ENCODE assay signal across 8 cellular contexts in genomic region chr15:89556413-89557262, GRCh38. TPM values are rescaled to one million over a fixed set of nuclear protein-coding genes. Genes with fewer than 3 reads are reported as not detected.
DNase-seq lines count a peak whose midpoint lies in the region; ATAC-seq, FAIRE-seq and TF ChIP-seq lines count a peak whose summit lies in the region.

No MANE protein-coding gene starts in this region.

- H3K9me3 ChIP-seq in A549 = no peaks in the 10 kb centered on the region

- TF ChIP-seq RAD21 in A549 (conservative IDR thresholded peaks at IDR 0.05 in 1 of 2, IDR thresholded peaks at IDR 0.05 in 1 of 2) = peak; percentile 86 to 87

- ATAC-seq in A549 (peak; percentile 79 to 93), HG03442 (IDR thresholded peaks at IDR 0.05; ENCODE audit: unreplicated experiment) (no peak)

- no peak overlapping the region for H3K27ac Mint-ChIP-seq in T-helper 2 cell treated with Interferon-gamma antibody and Interleukin-4, amounts not matched to agents 5 μg/mL and 100 μg/mL, for 36 hours

- H3K4me3 ChIP-seq in A549 = no peak overlapping the region

- POLR2A ChIA-PET in A549 (lab: Yijun Ruan, JAX) = no interaction called here
- POLR2A ChIA-PET in GM10248 (lab: Yijun Ruan, JAX) = no interaction called here

- CTCF ChIA-PET in A549 (lab: Yijun Ruan, JAX) = interaction anchor here (0.7 to 6.5 kb wide), 3 partner anchors 8 to 64 kb away, joined by 3 to 98 read pairs (median 78); partner anchors contain the start of gene RHCG
- CTCF ChIA-PET in GM10248 (lab: Yijun Ruan, JAX) = no interaction called here

- H3K4me3 Mint-ChIP-seq in T-helper 2 cell treated with Interferon-gamma antibody and Interleukin-4, amounts not matched to agents 5 μg/mL and 100 μg/mL, for 36 hours = no peak overlapping the region

- DNase-seq in A549 (ENCODE audit: low read depth in 1 of 2, low spot score in 1 of 2) (peak; percentile 72 to 89), GM10248 (ENCODE audit: extremely low spot score) (peak; percentile 56), NCI-H146 (lab: John Stamatoyannopoulos, UW) (peak; percentile 48), cerebellar cortex (ENCODE audit: low spot score) (peak; percentile 83), kidney tubule cell (ENCODE audit: low spot score) (peak; percentile 73)
- DNase-seq in T-helper 2 cell treated with Interferon-gamma antibody and Interleukin-4, amounts not matched to agents 5 μg/mL and 100 μg/mL, for 36 hours (ENCODE audit: low spot score) = peak; percentile 16
- peak in 2 of 3 experiments; percentile 15 to 28 for DNase-seq in stimulated activated CD4-positive, alpha-beta T cell treated with anti-CD3 and anti-CD28 coated beads, TNF-alpha, amount 100 ng/mL, for 4 hours (ENCODE audit: low read depth in 3 of 3)

- peaks cover 8% of the 10 kb centered on the region for H3K27me3 Mint-ChIP-seq in T-helper 2 cell treated with Interferon-gamma antibody and Interleukin-4, amounts not matched to agents 5 μg/mL and 100 μg/mL, for 36 hours (ENCODE audit: low read depth)

- no peaks in the 10 kb centered on the region for H3K4me1 Mint-ChIP-seq in T-helper 2 cell treated with Interferon-gamma antibody and Interleukin-4, amounts not matched to agents 5 μg/mL and 100 μg/mL, for 36 hours (ENCODE audit: low read depth)

- TF ChIP-seq CTCF in A549 (IDR thresholded peaks at IDR 0.05) = peak; percentile 89
- peak; percentile 77 for TF ChIP-seq CTCF in GM10248 (IDR thresholded peaks at IDR 0.05; ENCODE audit: control extremely low read depth, extremely low read depth, low read depth, missing control alignments)

- peak overlapping the region in 1 of 2 experiments; percentile 48; a peak in 1 of 6 replicates for H3K27ac ChIP-seq in A549

- H3K4me1 ChIP-seq in A549 = peaks cover 3% of the 10 kb centered on the region; the same call in 2 of the 3 replicates

- no peaks in the 10 kb centered on the region for H3K36me3 Mint-ChIP-seq in T-helper 2 cell treated with Interferon-gamma antibody and Interleukin-4, amounts not matched to agents 5 μg/mL and 100 μg/mL, for 36 hours (ENCODE audit: low read depth)

- no peak for TF ChIP-seq POLR2A in A549 (IDR thresholded peaks at IDR 0.05; ENCODE audit: low read length)

- H3K9me3 Mint-ChIP-seq in T-helper 2 cell treated with Interferon-gamma antibody and Interleukin-4, amounts not matched to agents 5 μg/mL and 100 μg/mL, for 36 hours = no peaks in the 10 kb centered on the region

- no peak for TF ChIP-seq EP300 in A549 (IDR thresholded peaks at IDR 0.05)

- peak overlapping the region; percentile 53 for H3K4me2 ChIP-seq in A549

- WGBS in A549 (ENCODE audit: missing lambda C conversion rate) = 35% methylated on average over 9 of the region's 9 CpGs

- FAIRE-seq in A549 (lab: Jason Lieb, UNC) = peak; percentile 90

TF ChIP-seq in A549, 52 proteins besides CTCF, POLR2A, EP300 and RAD21:
- TF ChIP-seq RARB (CRISPR knock-in tag; IDR thresholded peaks at IDR 0.05) (no peak), SMC3 (IDR thresholded peaks at IDR 0.05) (peak; percentile 88), MYC (IDR thresholded peaks at IDR 0.05; ENCODE audit: borderline replicate concordance, low read length) (peak; percentile 56; the same call in 1 of the 2 replicates)
TF ChIP-seq in A549: peak in this region for 2.

RNA-seq across cellular contexts. Expression of gene TICRR, which starts 18.6 kb away (rescaled TPM):
- 7.8 and 9.4 TPM in 2 replicates for polyA plus RNA-seq in A549 (2011; rRNA removed)
- 9.0 and 11.2 TPM in 2 replicates for polyA plus RNA-seq in A549 (2012; cell fraction: cytosol; rRNA removed)
- polyA plus RNA-seq in A549 (2012; cell fraction: nucleus; rRNA removed) = 32.5 and 33.7 TPM in 2 replicates
- polyA plus RNA-seq in A549 (2017; fragmentation: RNase III; extraction: RNeasy Plus Mini Kit Qiagen cat#74134 plus additional on column Dnase treatment) = 10.4 to 11.6 TPM (median 11.3 TPM) in 3 replicates
- polyA minus RNA-seq in A549 (2011; rRNA and poly(A)+ RNA removed) = 18.4 and 23.8 TPM in 2 replicates

Comparison
In these comparisons a context has a peak if more than half of its experiments do, and no peak if none do; other contexts are left out.
1. DNase-seq: peak in every context shown above with its lines; median percentile 83 in cerebellar cortex; 80 in A549; 73 in kidney tubule cell; 56 in GM10248; 48 in NCI-H146; 22 in stimulated activated CD4-positive, alpha-beta T cell treated with anti-CD3 and anti-CD28 coated beads, TNF-alpha, amount 100 ng/mL, for 4 hours; 16 in T-helper 2 cell treated with Interferon-gamma antibody and Interleukin-4, amounts not matched to agents 5 μg/mL and 100 μg/mL, for 36 hours.